ENCODE assay signal across 8 cellular contexts in the genomic region with DNA sequence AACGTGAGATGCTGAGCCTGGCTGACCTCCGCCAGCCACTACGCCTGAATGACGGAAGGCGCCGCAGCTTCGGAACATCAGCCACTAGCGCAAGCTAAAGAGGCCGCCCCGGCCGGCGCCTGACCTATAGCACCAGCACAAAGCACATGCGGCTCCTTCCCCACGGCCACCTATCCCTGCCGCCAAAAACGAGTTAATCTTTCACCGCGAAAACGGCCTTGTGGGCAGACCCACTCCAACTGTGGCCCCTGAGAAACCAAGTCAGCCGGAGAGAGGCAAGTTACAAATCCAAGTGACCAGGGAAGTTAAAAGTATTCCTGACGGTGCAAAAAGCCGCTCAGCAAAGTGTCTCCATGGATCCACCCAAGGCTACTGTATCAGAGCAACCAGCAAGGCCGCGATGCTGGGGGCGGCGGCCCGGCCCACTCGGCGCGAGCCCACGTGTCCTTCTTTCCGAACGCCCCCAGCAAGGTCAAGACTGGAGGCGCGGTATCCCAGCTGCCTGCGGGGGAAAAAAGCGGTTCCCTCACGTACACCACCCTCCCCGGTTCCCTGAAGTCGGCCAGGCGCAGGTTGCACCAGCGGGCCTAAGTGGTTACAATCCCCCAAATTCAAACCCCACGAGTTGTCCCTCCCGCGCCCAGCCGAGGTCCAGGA. TPM values are rescaled to one million over a fixed set of nuclear protein-coding genes. Genes with fewer than 3 reads are reported as not detected.
DNase-seq lines count a peak whose midpoint lies in the region; ATAC-seq and TF ChIP-seq lines count a peak whose summit lies in the region.

No MANE protein-coding gene starts in this region.

- no peak for TF ChIP-seq CTCF in osteoblast (IDR thresholded peaks at IDR 0.05; ENCODE audit: extremely low read depth, low read depth, low read length)
- no peak for TF ChIP-seq CTCF in tibial artery (IDR thresholded peaks at IDR 0.05)

- H3K36me3 ChIP-seq in osteoblast (ENCODE audit: insufficient read depth, low read length): peaks cover 56% of the 10 kb centered on the region
- H3K36me3 ChIP-seq in tibial artery: peaks cover 30 to 42% (median 38%) of the 10 kb centered on the region in 3 donors

- peaks cover 21% of the 10 kb centered on the region for H4K20me1 ChIP-seq in osteoblast (ENCODE audit: insufficient read depth, low read length)

- H3K4me1 Mint-ChIP-seq in activated naive CD8-positive, alpha-beta T cell (ENCODE audit: low read depth): peaks cover 59% of the 10 kb centered on the region

- peak overlapping the region; percentile 97 for H3K27ac Mint-ChIP-seq in activated naive CD8-positive, alpha-beta T cell

- ATAC-seq in HG03432 (IDR thresholded peaks at IDR 0.05; ENCODE audit: unreplicated experiment): peak; percentile 13
- peak; percentile 0 for ATAC-seq in Right ventricle myocardium inferior

- peaks cover 80% of the 10 kb centered on the region for H3K79me2 ChIP-seq in osteoblast (ENCODE audit: insufficient read depth, low read length)

- H3K36me3 Mint-ChIP-seq in activated naive CD8-positive, alpha-beta T cell: peaks cover 47% of the 10 kb centered on the region

- H2AFZ ChIP-seq in osteoblast (ENCODE audit: low read length): peak overlapping the region; percentile 60

- peak; percentile 46 for TF ChIP-seq POLR2A in GM19099 (IDR thresholded peaks at IDR 0.05; ENCODE audit: extremely low read depth, insufficient read length, low read depth)

- H3K9me3 ChIP-seq in osteoblast (ENCODE audit: low read depth, low read length) (no peaks in the 10 kb centered on the region), tibial artery (no peaks in the 10 kb centered on the region)

- H3K4me3 ChIP-seq in osteoblast (ENCODE audit: insufficient read depth, low read length) (peak overlapping the region; percentile 74), tibial artery (peak overlapping the region; percentile 81 to 91)

- no peaks in the 10 kb centered on the region for H3K27me3 Mint-ChIP-seq in activated naive CD8-positive, alpha-beta T cell

- peak overlapping the region; percentile 86 for H3K4me2 ChIP-seq in osteoblast (ENCODE audit: insufficient read depth, low read length)

- H3K27ac ChIP-seq in osteoblast (ENCODE audit: low read depth, low read length) (peak overlapping the region; percentile 67), tibial artery (peak overlapping the region; percentile 95 to 97)

- no peaks in the 10 kb centered on the region for H3K27me3 ChIP-seq in osteoblast (ENCODE audit: insufficient read depth, low read length)
- no peaks in the 10 kb centered on the region for H3K27me3 ChIP-seq in tibial artery

- peak; percentile 57 for DNase-seq in Ammon's horn (ENCODE audit: low spot score)
- DNase-seq in RPMI8226: peak; percentile 69
- DNase-seq in Right ventricle myocardium inferior (ENCODE audit: missing footprints): peak; percentile 91
- peak; percentile 89 for DNase-seq in osteoblast (ENCODE audit: insufficient read length, low spot score, missing footprints)
- DNase-seq in tibial artery: peak; percentile 58 to 77

- peak overlapping the region; percentile 100 for H3K4me3 Mint-ChIP-seq in activated naive CD8-positive, alpha-beta T cell

- H3K9me3 Mint-ChIP-seq in activated naive CD8-positive, alpha-beta T cell (ENCODE audit: low read depth): no peaks in the 10 kb centered on the region

- peaks cover 23% of the 10 kb centered on the region for H3K4me1 ChIP-seq in osteoblast (ENCODE audit: insufficient read depth, low read length)
- peaks cover 0 to 55% (median 36%) of the 10 kb centered on the region in 4 donors for H3K4me1 ChIP-seq in tibial artery

- intact Hi-C loops in Right ventricle myocardium inferior (cut with DNase I) (loop anchor here (2.0 kb wide), 1 partner anchor 46 kb away; a partner anchor contains a TSS), tibial artery (cut with DNase I; ENCODE audit: low total_unique reads) (loop anchor here (2.0 kb wide), 1 partner anchor 46 kb away; a partner anchor contains a TSS)

RNA-seq across cellular contexts. Expression of a gene that starts 0.6 kb away (rescaled TPM):
- 145 TPM for total RNA-seq in Right ventricle myocardium inferior
- 117 and 121 TPM in 2 replicates for total RNA-seq in osteoblast

RNA-seq across cellular contexts. Expression of a gene that starts 1.1 kb away (rescaled TPM):
- total RNA-seq in Right ventricle myocardium inferior (105 TPM), osteoblast (23.5 and 30.6 TPM in 2 replicates)

RNA-seq across cellular contexts. Expression of a gene that starts 16.8 kb away (rescaled TPM):
- 31.0 TPM for total RNA-seq in Right ventricle myocardium inferior
- total RNA-seq in osteoblast: 26.4 and 33.3 TPM in 2 replicates

RNA-seq across cellular contexts. Expression of a gene that starts 45.7 kb away (rescaled TPM):
- total RNA-seq in Right ventricle myocardium inferior (20.5 TPM), osteoblast (43.9 and 48.1 TPM in 2 replicates)

Comparison
In these comparisons a context has a peak if more than half of its experiments do, and no peak if none do; other contexts are left out.
1. Peak in every context shown above with its lines: DNase-seq, ATAC-seq, H3K4me3 ChIP-seq and H3K27ac ChIP-seq.